1 cellular context compared by ENCODE assay signal in the genomic region with DNA sequence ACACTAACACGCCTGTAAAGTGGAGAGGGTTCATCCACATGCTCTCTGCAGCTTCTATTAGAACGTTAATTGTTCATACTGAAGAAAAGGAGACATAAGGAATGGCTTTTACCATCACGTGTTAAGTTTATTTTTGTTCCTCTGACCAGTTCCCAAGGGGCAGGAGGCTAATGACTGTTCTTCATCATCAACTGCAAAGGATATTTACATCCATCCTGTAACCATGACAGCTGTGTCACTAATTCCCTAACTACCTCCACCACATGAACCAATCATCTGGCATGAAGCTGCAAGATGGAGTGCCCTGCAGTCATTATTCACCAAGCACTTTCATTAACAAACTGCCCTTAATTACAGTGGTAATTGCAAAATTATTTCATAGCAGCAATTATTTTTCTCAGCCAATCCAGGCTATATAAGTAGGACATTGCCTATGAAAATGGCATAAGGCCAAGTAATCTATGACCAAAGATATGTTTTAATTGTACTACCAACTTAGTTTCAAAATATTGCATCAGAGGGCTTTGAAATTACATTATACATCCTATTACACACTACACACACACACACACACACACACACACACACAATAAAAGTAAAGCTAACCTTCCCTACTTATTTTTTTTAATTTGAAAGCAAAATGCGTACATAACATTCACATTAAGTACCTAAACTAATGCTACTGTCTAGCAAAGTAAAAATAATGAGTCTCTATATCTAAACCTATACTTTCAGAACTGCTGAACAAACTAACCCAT.
TF ChIP-seq lines count a peak whose summit lies in the region.

No MANE protein-coding gene starts in this region.

TF ChIP-seq in HEK293, 187 proteins besides CTCF, POLR2A, EP300 and RAD21 (continued from another document):
- TF ChIP-seq, protein P1, sequence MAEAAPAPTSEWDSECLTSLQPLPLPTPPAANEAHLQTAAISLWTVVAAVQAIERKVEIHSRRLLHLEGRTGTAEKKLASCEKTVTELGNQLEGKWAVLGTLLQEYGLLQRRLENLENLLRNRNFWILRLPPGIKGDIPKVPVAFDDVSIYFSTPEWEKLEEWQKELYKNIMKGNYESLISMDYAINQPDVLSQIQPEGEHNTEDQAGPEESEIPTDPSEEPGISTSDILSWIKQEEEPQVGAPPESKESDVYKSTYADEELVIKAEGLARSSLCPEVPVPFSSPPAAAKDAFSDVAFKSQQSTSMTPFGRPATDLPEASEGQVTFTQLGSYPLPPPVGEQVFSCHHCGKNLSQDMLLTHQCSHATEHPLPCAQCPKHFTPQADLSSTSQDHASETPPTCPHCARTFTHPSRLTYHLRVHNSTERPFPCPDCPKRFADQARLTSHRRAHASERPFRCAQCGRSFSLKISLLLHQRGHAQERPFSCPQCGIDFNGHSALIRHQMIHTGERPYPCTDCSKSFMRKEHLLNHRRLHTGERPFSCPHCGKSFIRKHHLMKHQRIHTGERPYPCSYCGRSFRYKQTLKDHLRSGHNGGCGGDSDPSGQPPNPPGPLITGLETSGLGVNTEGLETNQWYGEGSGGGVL (tag by site-specific recombination; IDR thresholded peaks at IDR 0.05), result no peak
- TF ChIP-seq ZNF513 (tag by site-specific recombination; IDR thresholded peaks at IDR 0.05) (peak; percentile 20; the same call in 1 of the 2 replicates), ZNF366 (tag by site-specific recombination; conservative IDR thresholded peaks at IDR 0.05) (peak; percentile 48; the same call in 1 of the 2 replicates), ZNF692 (tag by site-specific recombination; IDR thresholded peaks at IDR 0.05) (0 out of 2 replicates have a peak, but pooled peaks have one; percentile 27), ZNF324 (tag by site-specific recombination; IDR thresholded peaks at IDR 0.05) (peak; percentile 60; the same call in 1 of the 2 replicates), OSR2 (tag by site-specific recombination; IDR thresholded peaks at IDR 0.05) (0 out of 2 replicates have a peak, but pooled peaks have one; percentile 20), YY2 (tag by site-specific recombination; IDR thresholded peaks at IDR 0.05) (0 out of 2 replicates have a peak, but pooled peaks have one; percentile 31), FEZF1 (tag by site-specific recombination; IDR thresholded peaks at IDR 0.05) (no peak), ZEB2 (tag by site-specific recombination; IDR thresholded peaks at IDR 0.05) (no peak)
- TF ChIP-seq, protein P2, sequence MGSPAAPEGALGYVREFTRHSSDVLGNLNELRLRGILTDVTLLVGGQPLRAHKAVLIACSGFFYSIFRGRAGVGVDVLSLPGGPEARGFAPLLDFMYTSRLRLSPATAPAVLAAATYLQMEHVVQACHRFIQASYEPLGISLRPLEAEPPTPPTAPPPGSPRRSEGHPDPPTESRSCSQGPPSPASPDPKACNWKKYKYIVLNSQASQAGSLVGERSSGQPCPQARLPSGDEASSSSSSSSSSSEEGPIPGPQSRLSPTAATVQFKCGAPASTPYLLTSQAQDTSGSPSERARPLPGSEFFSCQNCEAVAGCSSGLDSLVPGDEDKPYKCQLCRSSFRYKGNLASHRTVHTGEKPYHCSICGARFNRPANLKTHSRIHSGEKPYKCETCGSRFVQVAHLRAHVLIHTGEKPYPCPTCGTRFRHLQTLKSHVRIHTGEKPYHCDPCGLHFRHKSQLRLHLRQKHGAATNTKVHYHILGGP (tag by site-specific recombination; IDR thresholded peaks at IDR 0.05), result peak; percentile 60; the same call in 1 of the 2 replicates
- TF ChIP-seq, protein P3, sequence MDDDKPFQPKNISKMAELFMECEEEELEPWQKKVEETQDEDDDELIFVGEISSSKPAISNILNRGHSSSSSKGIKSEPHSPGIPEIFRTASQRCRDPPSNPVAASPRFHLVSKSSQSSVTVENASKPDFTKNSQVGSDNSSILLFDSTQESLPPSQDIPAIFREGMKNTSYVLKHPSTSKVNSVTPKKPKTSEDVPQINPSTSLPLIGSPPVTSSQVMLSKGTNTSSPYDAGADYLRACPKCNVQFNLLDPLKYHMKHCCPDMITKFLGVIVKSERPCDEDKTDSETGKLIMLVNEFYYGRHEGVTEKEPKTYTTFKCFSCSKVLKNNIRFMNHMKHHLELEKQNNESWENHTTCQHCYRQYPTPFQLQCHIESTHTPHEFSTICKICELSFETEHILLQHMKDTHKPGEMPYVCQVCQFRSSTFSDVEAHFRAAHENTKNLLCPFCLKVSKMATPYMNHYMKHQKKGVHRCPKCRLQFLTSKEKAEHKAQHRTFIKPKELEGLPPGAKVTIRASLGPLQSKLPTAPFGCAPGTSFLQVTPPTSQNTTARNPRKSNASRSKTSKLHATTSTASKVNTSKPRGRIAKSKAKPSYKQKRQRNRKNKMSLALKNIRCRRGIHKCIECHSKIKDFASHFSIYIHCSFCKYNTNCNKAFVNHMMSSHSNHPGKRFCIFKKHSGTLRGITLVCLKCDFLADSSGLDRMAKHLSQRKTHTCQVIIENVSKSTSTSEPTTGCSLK (tag by site-specific recombination; IDR thresholded peaks at IDR 0.05), result no peak
- TF ChIP-seq, protein P4, sequence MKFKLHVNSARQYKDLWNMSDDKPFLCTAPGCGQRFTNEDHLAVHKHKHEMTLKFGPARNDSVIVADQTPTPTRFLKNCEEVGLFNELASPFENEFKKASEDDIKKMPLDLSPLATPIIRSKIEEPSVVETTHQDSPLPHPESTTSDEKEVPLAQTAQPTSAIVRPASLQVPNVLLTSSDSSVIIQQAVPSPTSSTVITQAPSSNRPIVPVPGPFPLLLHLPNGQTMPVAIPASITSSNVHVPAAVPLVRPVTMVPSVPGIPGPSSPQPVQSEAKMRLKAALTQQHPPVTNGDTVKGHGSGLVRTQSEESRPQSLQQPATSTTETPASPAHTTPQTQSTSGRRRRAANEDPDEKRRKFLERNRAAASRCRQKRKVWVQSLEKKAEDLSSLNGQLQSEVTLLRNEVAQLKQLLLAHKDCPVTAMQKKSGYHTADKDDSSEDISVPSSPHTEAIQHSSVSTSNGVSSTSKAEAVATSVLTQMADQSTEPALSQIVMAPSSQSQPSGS (tag by site-specific recombination; IDR thresholded peaks at IDR 0.05; ENCODE audit: low read depth), result peak; percentile 23; the same call in 1 of the 2 replicates
